ENCODE assay signal across 10 cellular contexts in the genomic region with DNA sequence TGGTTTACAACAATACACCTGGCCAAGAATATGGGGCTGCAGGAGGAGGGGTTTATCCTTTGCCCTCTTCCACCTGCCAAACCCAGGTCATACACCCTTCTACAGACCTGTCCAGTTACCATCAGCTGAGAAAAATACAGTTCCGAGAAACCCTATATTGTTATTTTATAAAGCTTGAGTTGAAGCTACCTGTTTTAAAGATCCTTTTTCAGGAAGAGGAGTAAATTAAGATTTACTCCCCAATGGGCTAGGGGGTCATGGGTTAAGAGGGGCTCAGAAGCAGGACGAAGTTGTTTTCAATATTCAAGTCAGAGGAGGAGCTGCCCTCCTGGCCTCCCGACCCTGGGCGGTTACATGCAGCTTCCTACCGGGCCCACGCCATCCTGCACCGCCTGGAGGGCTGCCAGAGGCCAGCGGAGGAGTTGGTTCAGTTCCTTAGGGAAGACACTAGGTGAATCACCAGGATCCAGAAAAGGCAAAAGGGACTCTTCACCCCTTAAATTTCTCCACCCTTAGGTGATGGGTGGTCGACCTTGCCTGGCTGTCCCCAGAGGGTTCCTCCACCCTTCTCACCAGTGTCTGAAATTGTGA. TPM values are rescaled to one million over a fixed set of nuclear protein-coding genes. Genes with fewer than 3 reads are reported as not detected.
DNase-seq lines count a peak whose midpoint lies in the region; ATAC-seq and TF ChIP-seq lines count a peak whose summit lies in the region.
"Had no signal": no experiment of that assay in that cellular context is flagged by ENCODE, and none has a peak within 500 bp of the region (broad histone marks: within the 10 kb centered on the region; RNA-seq: fewer than 3 reads in every experiment).

No MANE protein-coding gene starts in this region.

- DNase-seq in GM23338 (ENCODE audit: low spot score) (peak; percentile 39), T-helper 17 cell (no peak), DMS53 (lab: John Stamatoyannopoulos, UW) (no peak)
- DNase-seq in activated CD8-positive, alpha-beta memory T cell treated with anti-CD3 and anti-CD28 coated beads for 24 hours, result no peak

- no peak overlapping the region for H3K27ac ChIP-seq in GM23338 (ENCODE audit: low read depth)
- no peak overlapping the region for H3K27ac ChIP-seq in iPS-18a (ENCODE audit: low read length)
- no peak overlapping the region for H3K27ac ChIP-seq in rectal smooth muscle tissue (ENCODE audit: low read depth, low read length)

- no peak overlapping the region for H3K27ac Mint-ChIP-seq in GM23338
- no peak overlapping the region for H3K27ac Mint-ChIP-seq in T-helper 17 cell

- H3F3A ChIP-seq in GM23338 (replicated peaks; ENCODE audit: low read depth), result peaks cover 11% of the 10 kb centered on the region; the same call in 1 of the 2 replicates

- peak overlapping the region; percentile 83 for H2AFZ ChIP-seq in GM23338

- no peaks in the 10 kb centered on the region for H3K9me3 ChIP-seq in T-helper 17 cell (ENCODE audit: control insufficient read depth, low read length, poor library complexity, severe bottlenecking)
- H3K9me3 ChIP-seq in iPS-18a (ENCODE audit: control insufficient read depth, low read depth, low read length), result no peaks in the 10 kb centered on the region

- TF ChIP-seq CTCF in GM23338 (conservative IDR thresholded peaks at IDR 0.05; ENCODE audit: low read depth in 2 of 2), result no peak

- H3K4me1 Mint-ChIP-seq in GM23338 (peaks cover 15% of the 10 kb centered on the region), T-helper 17 cell (peaks cover 22% of the 10 kb centered on the region)

- H3K9me2 ChIP-seq in GM23338 (ENCODE audit: insufficient read depth), result no peaks in the 10 kb centered on the region

- peak; percentile 24 for ATAC-seq in GM23338
- ATAC-seq in T-helper 17 cell, result no peak
- ATAC-seq in GM21423 (IDR thresholded peaks at IDR 0.05; ENCODE audit: unreplicated experiment), result no peak
- ATAC-seq in HG03571 (IDR thresholded peaks at IDR 0.05; ENCODE audit: unreplicated experiment), result no peak
- ATAC-seq: K562 had no signal

- H3K27me3 ChIP-seq in GM23338 (ENCODE audit: insufficient read depth), result peaks cover 89% of the 10 kb centered on the region
- peaks cover 87% of the 10 kb centered on the region for H3K27me3 ChIP-seq in iPS-18a (ENCODE audit: control insufficient read depth, insufficient read depth, low read length)
- peaks cover 14% of the 10 kb centered on the region for H3K27me3 ChIP-seq in rectal smooth muscle tissue (ENCODE audit: control insufficient read depth, insufficient read depth, low read length)

- H3K4me3 Mint-ChIP-seq in GM23338 (peak overlapping the region; percentile 74), T-helper 17 cell (peak overlapping the region; percentile 73)

- H4K20me1 ChIP-seq in GM23338 (replicated peaks; ENCODE audit: insufficient read depth), result peaks cover 15% of the 10 kb centered on the region

- H3K4me1 ChIP-seq in GM23338 (ENCODE audit: insufficient read depth), result peaks cover 19% of the 10 kb centered on the region
- H3K4me1 ChIP-seq in iPS-18a (ENCODE audit: control insufficient read depth, low read depth, low read length), result peaks cover 15% of the 10 kb centered on the region
- H3K4me1 ChIP-seq in rectal smooth muscle tissue (ENCODE audit: control insufficient read depth, insufficient read depth, low read length), result no peaks in the 10 kb centered on the region

- H3K36me3 ChIP-seq in GM23338 (ENCODE audit: insufficient read depth), result no peaks in the 10 kb centered on the region; the same call in 1 of the 2 replicates
- H3K36me3 ChIP-seq in iPS-18a (ENCODE audit: control insufficient read depth, low read depth, low read length), result no peaks in the 10 kb centered on the region
- no peaks in the 10 kb centered on the region for H3K36me3 ChIP-seq in rectal smooth muscle tissue (ENCODE audit: control insufficient read depth, insufficient read depth, low read length)

- H3K27me3 Mint-ChIP-seq in GM23338 (ENCODE audit: insufficient read depth, low read depth, poor library complexity) (peaks cover 69% of the 10 kb centered on the region), T-helper 17 cell (peaks cover 57% of the 10 kb centered on the region)

- no peaks in the 10 kb centered on the region for H3K9me3 Mint-ChIP-seq in GM23338

- peak overlapping the region; percentile 96 for H3K4me2 ChIP-seq in GM23338

- H3K36me3 Mint-ChIP-seq in GM23338 (ENCODE audit: low read depth), result no peaks in the 10 kb centered on the region
- H3K36me3 Mint-ChIP-seq in T-helper 17 cell (ENCODE audit: low read depth), result peaks cover 8% of the 10 kb centered on the region

- no peaks in the 10 kb centered on the region for H3K79me2 ChIP-seq in GM23338 (replicated peaks; ENCODE audit: insufficient read depth)

- H3K4me3 ChIP-seq in GM23338, result peak overlapping the region; percentile 69
- peak overlapping the region; percentile 57 for H3K4me3 ChIP-seq in iPS-18a (ENCODE audit: low read length)
- H3K4me3 ChIP-seq in rectal smooth muscle tissue (ENCODE audit: low read length), result peak overlapping the region; percentile 16
- H3K4me3 ChIP-seq: K562 had no signal

- H3K9ac ChIP-seq in iPS-18a (ENCODE audit: low read length) (no peak overlapping the region), rectal smooth muscle tissue (ENCODE audit: low read length) (no peak overlapping the region)

TF ChIP-seq in GM23338, 12 proteins besides CTCF, POLR2A, EP300 and RAD21 (continues in another document):
- TF ChIP-seq CREB1 (CRISPR knock-in tag; IDR thresholded peaks at IDR 0.05; ENCODE audit: low read depth), result no peak
- TF ChIP-seq NANOG (IDR thresholded peaks at IDR 0.05; ENCODE audit: borderline replicate concordance), result no peak
- TF ChIP-seq, protein P1, sequence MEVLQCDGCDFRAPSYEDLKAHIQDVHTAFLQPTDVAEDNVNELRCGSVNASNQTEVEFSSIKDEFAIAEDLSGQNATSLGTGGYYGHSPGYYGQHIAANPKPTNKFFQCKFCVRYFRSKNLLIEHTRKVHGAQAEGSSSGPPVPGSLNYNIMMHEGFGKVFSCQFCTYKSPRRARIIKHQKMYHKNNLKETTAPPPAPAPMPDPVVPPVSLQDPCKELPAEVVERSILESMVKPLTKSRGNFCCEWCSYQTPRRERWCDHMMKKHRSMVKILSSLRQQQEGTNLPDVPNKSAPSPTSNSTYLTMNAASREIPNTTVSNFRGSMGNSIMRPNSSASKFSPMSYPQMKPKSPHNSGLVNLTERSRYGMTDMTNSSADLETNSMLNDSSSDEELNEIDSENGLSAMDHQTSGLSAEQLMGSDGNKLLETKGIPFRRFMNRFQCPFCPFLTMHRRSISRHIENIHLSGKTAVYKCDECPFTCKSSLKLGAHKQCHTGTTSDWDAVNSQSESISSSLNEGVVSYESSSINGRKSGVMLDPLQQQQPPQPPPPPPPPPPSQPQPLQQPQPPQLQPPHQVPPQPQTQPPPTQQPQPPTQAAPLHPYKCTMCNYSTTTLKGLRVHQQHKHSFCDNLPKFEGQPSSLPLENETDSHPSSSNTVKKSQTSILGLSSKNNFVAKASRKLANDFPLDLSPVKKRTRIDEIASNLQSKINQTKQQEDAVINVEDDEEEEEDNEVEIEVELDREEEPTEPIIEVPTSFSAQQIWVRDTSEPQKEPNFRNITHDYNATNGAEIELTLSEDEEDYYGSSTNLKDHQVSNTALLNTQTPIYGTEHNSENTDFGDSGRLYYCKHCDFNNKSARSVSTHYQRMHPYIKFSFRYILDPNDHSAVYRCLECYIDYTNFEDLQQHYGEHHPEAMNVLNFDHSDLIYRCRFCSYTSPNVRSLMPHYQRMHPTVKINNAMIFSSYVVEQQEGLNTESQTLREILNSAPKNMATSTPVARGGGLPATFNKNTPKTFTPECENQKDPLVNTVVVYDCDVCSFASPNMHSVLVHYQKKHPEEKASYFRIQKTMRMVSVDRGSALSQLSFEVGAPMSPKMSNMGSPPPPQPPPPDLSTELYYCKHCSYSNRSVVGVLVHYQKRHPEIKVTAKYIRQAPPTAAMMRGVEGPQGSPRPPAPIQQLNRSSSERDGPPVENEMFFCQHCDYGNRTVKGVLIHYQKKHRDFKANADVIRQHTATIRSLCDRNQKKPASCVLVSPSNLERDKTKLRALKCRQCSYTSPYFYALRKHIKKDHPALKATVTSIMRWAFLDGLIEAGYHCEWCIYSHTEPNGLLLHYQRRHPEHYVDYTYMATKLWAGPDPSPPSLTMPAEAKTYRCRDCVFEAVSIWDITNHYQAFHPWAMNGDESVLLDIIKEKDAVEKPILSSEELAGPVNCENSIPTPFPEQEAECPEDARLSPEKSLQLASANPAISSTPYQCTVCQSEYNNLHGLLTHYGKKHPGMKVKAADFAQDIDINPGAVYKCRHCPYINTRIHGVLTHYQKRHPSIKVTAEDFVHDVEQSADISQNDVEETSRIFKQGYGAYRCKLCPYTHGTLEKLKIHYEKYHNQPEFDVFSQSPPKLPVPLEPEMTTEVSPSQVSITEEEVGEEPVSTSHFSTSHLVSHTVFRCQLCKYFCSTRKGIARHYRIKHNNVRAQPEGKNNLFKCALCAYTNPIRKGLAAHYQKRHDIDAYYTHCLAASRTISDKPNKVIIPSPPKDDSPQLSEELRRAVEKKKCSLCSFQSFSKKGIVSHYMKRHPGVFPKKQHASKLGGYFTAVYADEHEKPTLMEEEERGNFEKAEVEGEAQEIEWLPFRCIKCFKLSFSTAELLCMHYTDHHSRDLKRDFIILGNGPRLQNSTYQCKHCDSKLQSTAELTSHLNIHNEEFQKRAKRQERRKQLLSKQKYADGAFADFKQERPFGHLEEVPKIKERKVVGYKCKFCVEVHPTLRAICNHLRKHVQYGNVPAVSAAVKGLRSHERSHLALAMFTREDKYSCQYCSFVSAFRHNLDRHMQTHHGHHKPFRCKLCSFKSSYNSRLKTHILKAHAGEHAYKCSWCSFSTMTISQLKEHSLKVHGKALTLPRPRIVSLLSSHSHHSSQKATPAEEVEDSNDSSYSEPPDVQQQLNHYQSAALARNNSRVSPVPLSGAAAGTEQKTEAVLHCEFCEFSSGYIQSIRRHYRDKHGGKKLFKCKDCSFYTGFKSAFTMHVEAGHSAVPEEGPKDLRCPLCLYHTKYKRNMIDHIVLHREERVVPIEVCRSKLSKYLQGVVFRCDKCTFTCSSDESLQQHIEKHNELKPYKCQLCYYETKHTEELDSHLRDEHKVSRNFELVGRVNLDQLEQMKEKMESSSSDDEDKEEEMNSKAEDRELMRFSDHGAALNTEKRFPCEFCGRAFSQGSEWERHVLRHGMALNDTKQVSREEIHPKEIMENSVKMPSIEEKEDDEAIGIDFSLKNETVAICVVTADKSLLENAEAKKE (CRISPR knock-in tag; IDR thresholded peaks at IDR 0.05), result no peak
- no peak for TF ChIP-seq EZH2phosphoT487 (IDR thresholded peaks at IDR 0.05; ENCODE audit: unreplicated experiment)
- TF ChIP-seq JUNB (IDR thresholded peaks at IDR 0.05; ENCODE audit: unreplicated experiment), result no peak

RNA-seq across cellular contexts. Expression of a gene that starts 1.3 kb away (rescaled TPM):
- total RNA-seq in GM23338 (2014; rRNA removed; shearing (Covaris generic)), result not detected in 2 replicates
- polyA plus RNA-seq in GM23338 (2016; fragmentation: Nextera tagmentation; extraction: Ambion mirVana), result not detected in 2 replicates
- total RNA-seq in T-helper 17 cell, result not detected
- total RNA-seq: K562 had no signal
- polyA plus RNA-seq: K562 had no signal

RNA-seq across cellular contexts. Expression of a gene that starts 30.6 kb away (rescaled TPM):
- 0.17 and 1.2 TPM in 2 replicates for total RNA-seq in GM23338 (2014; rRNA removed; shearing (Covaris generic))
- polyA plus RNA-seq in GM23338 (2016; fragmentation: Nextera tagmentation; extraction: Ambion mirVana), result 0.19 and 0.23 TPM in 2 replicates
- under 1 TPM in 1 of 2 donors, not detected in 1; 0.12 TPM for total RNA-seq in T-helper 17 cell

RNA-seq across cellular contexts. Expression of a gene that starts 40.7 kb away (rescaled TPM):
- total RNA-seq in GM23338 (2014; rRNA removed; shearing (Covaris generic)), result not detected in 2 replicates
- not detected in 2 replicates for polyA plus RNA-seq in GM23338 (2016; fragmentation: Nextera tagmentation; extraction: Ambion mirVana)
- total RNA-seq in T-helper 17 cell, result 1 to 10 TPM; 1.3 to 3.3 TPM
- total RNA-seq: K562, RPMI7951 had no signal
- polyA plus RNA-seq: K562 had no signal

Comparison
In these comparisons a context has a peak if more than half of its experiments do, and no peak if none do; other contexts are left out.
1. H3K4me3 ChIP-seq: peak in every context shown above with its lines; median percentile 69 in GM23338; 57 in iPS-18a; 16 in rectal smooth muscle tissue.